In genomic region chr17:64596439-64596838, GRCh38 we compare ENCODE assay signal across 27 cellular contexts.
"Had no signal": no experiment of that assay in that cellular context is flagged by ENCODE, and none has a peak within 500 bp of the region (broad histone marks: within the 10 kb centered on the region; RNA-seq: fewer than 3 reads in every experiment).

No MANE protein-coding gene starts in this region.

- H3K27me3 ChIP-seq: breast epithelium, neural progenitor cell, sigmoid colon, stomach, suprapubic skin, tibial nerve had no signal

- H3K9me3 Mint-ChIP-seq: activated CD4-positive, alpha-beta memory T cell treated with anti-CD3 and anti-CD28 coated beads for 36 hours; activated naive CD8-positive, alpha-beta T cell treated with anti-CD3 and anti-CD28 coated beads, Interleukin-2, amount 10 ng/mL, durations not matched to agents 7 days and 5 days; neural progenitor cell; stimulated activated memory B cell treated with anti-CD40 and anti-IgM and Interleukin-4, amounts not matched to agents 10 μg/mL and 1 μg/mL and 100 μg/mL, for 72 hours had no signal

- H3K27me3 Mint-ChIP-seq: activated CD4-positive, alpha-beta memory T cell treated with anti-CD3 and anti-CD28 coated beads for 36 hours; activated CD8-positive, alpha-beta memory T cell treated with anti-CD3 and anti-CD28 coated beads, Interleukin-2, amount 10 ng/mL, durations not matched to agents 7 days and 5 days; activated naive CD8-positive, alpha-beta T cell treated with anti-CD3 and anti-CD28 coated beads, Interleukin-2, amount 10 ng/mL, durations not matched to agents 7 days and 5 days; progenitor cell of endocrine pancreas; stimulated activated memory B cell treated with anti-CD40 and anti-IgM and Interleukin-4, amounts not matched to agents 10 μg/mL and 1 μg/mL and 100 μg/mL, for 72 hours had no signal

- DNase-seq: activated CD4-positive, alpha-beta memory T cell treated with anti-CD3 and anti-CD28 coated beads for 36 hours; activated CD4-positive, alpha-beta T cell treated with anti-CD3 and anti-CD28 coated beads for 48 hours; activated CD8-positive, alpha-beta memory T cell treated with anti-CD3 and anti-CD28 coated beads, Interleukin-2, amount 10 ng/mL, durations not matched to agents 7 days and 5 days; activated naive CD8-positive, alpha-beta T cell treated with anti-CD3 and anti-CD28 coated beads, Interleukin-2, amount 10 ng/mL, durations not matched to agents 7 days and 5 days; activated T-cell treated with anti-CD3 and anti-CD28 coated beads for 4 hours; amniotic stem cell; cortex of kidney; erythroblast; foreskin fibroblast; lower lobe of right lung; mesendoderm; mucosa of descending colon; retina; sigmoid colon; stimulated activated CD4-positive, alpha-beta T cell treated with anti-CD3 and anti-CD28 coated beads, Interleukin-15, amount 100 ng/mL, for 24 hours; stomach; T-helper 1 cell; T-helper 9 cell had no signal

- ATAC-seq: activated CD8-positive, alpha-beta memory T cell treated with anti-CD3 and anti-CD28 coated beads, Interleukin-2, amount 10 ng/mL, durations not matched to agents 7 days and 5 days; left lobe of liver; lower lobe of right lung; mucosa of descending colon; stimulated activated memory B cell treated with anti-CD40 and anti-IgM and Interleukin-4, amounts not matched to agents 10 μg/mL and 1 μg/mL and 100 μg/mL, for 72 hours had no signal

- H3K4me3 Mint-ChIP-seq: activated CD4-positive, alpha-beta memory T cell treated with anti-CD3 and anti-CD28 coated beads for 36 hours; activated CD8-positive, alpha-beta memory T cell treated with anti-CD3 and anti-CD28 coated beads, Interleukin-2, amount 10 ng/mL, durations not matched to agents 7 days and 5 days; activated naive CD8-positive, alpha-beta T cell treated with anti-CD3 and anti-CD28 coated beads, Interleukin-2, amount 10 ng/mL, durations not matched to agents 7 days and 5 days; neural progenitor cell; stimulated activated memory B cell treated with anti-CD40 and anti-IgM and Interleukin-4, amounts not matched to agents 10 μg/mL and 1 μg/mL and 100 μg/mL, for 72 hours had no signal

- H3K27ac ChIP-seq: breast epithelium, lower lobe of right lung, neural progenitor cell, sigmoid colon, stomach, suprapubic skin, tibial nerve had no signal

- H3K27ac Mint-ChIP-seq: activated CD4-positive, alpha-beta memory T cell treated with anti-CD3 and anti-CD28 coated beads for 36 hours; activated CD8-positive, alpha-beta memory T cell treated with anti-CD3 and anti-CD28 coated beads, Interleukin-2, amount 10 ng/mL, durations not matched to agents 7 days and 5 days; activated naive CD8-positive, alpha-beta T cell treated with anti-CD3 and anti-CD28 coated beads, Interleukin-2, amount 10 ng/mL, durations not matched to agents 7 days and 5 days; neural progenitor cell; progenitor cell of endocrine pancreas; stimulated activated memory B cell treated with anti-CD40 and anti-IgM and Interleukin-4, amounts not matched to agents 10 μg/mL and 1 μg/mL and 100 μg/mL, for 72 hours had no signal

- H3K9me3 ChIP-seq: breast epithelium, lower lobe of right lung, mucosa of descending colon, sigmoid colon, stomach, suprapubic skin, tibial nerve had no signal

- FAIRE-seq: endometrium, urothelium cell line had no signal
